Comparison of ENCODE assay signal across 13 cellular contexts in genomic region chr20:40683221-40683893, GRCh38. TPM values are rescaled to one million over a fixed set of nuclear protein-coding genes. Genes with fewer than 3 reads are reported as not detected.
A peak's percentile ranks its signal among the peaks of the same experiment; 100 is the strongest.
DNase-seq lines count a peak whose midpoint lies in the region; ATAC-seq and TF ChIP-seq lines count a peak whose summit lies in the region.
"Had no signal": no experiment of that assay in that cellular context is flagged by ENCODE, and none has a peak within 500 bp of the region (broad histone marks: within the 10 kb centered on the region; RNA-seq: fewer than 3 reads in every experiment).

No MANE protein-coding gene starts in this region.

- no peak overlapping the region for H3K27ac ChIP-seq in HUES6 (ENCODE audit: low read depth, low read length)
- no peak overlapping the region for H3K27ac ChIP-seq in ectodermal cell (ENCODE audit: insufficient read depth, low read depth, low read length, poor library complexity, severe bottlenecking)
- H3K27ac ChIP-seq in right lobe of liver: peak overlapping the region; percentile 61 to 96 (median 90)
- no peak overlapping the region for H3K27ac ChIP-seq in PC-9

- H3K27me3 ChIP-seq in HUES6 (ENCODE audit: control insufficient read depth, insufficient read depth, low read length): peaks cover 100% of the 10 kb centered on the region
- peaks cover 99% of the 10 kb centered on the region for H3K27me3 ChIP-seq in ectodermal cell (ENCODE audit: control insufficient read depth, insufficient read depth, low read length, poor library complexity, severe bottlenecking)
- no peaks in the 10 kb centered on the region for H3K27me3 ChIP-seq in right lobe of liver
- H3K27me3 ChIP-seq in PC-9 (ENCODE audit: insufficient read depth, low read depth): peaks cover 78% of the 10 kb centered on the region
- H3K27me3 ChIP-seq: pancreas had no signal

- H3K9me2 ChIP-seq in PC-9 (ENCODE audit: insufficient read depth): no peaks in the 10 kb centered on the region

- no TSS peak for BruUV-seq in PC-9 (replicated peaks; lab: Mats Ljungman, UMichigan)

- H3K27me3 Mint-ChIP-seq in stimulated activated memory B cell treated with anti-CD40 and anti-IgM and Interleukin-4, amounts not matched to agents 10 μg/mL and 1 μg/mL and 100 μg/mL, for 72 hours: peaks cover 81% of the 10 kb centered on the region

- H3K4me2 ChIP-seq in PC-9: no peak overlapping the region

- H3K4me3 ChIP-seq in HUES6 (ENCODE audit: low read depth, low read length): peak overlapping the region; percentile 58
- peak overlapping the region; percentile 34 for H3K4me3 ChIP-seq in ectodermal cell (ENCODE audit: insufficient read depth, low read depth, low read length)
- H3K4me3 ChIP-seq in right lobe of liver: peak overlapping the region; percentile 26 to 87 (median 46)
- no peak overlapping the region for H3K4me3 ChIP-seq in PC-9

- peaks cover 29% of the 10 kb centered on the region for H3K4me1 ChIP-seq in HUES6 (ENCODE audit: control insufficient read depth, insufficient read depth, low read length)
- peaks cover 16% of the 10 kb centered on the region for H3K4me1 ChIP-seq in ectodermal cell (ENCODE audit: control insufficient read depth, insufficient read depth, low read length)
- peaks cover 0 to 40% (median 19%) of the 10 kb centered on the region in 4 donors for H3K4me1 ChIP-seq in right lobe of liver
- no peaks in the 10 kb centered on the region for H3K4me1 ChIP-seq in PC-9 (replicated peaks; ENCODE audit: insufficient read depth)
- H3K4me1 ChIP-seq: pancreas had no signal

- DNase-seq in right lobe of liver: peak; percentile 54 to 68 (median 62)
- no peak for DNase-seq in PC-9
- DNase-seq: activated B cell treated with CpG ODN at 0.5 μM for 24 hours; effector CD4-positive, alpha-beta T cell; NCI-H774; pancreas had no signal

- TF ChIP-seq CTCF in right lobe of liver (IDR thresholded peaks at IDR 0.05): no peak
- no peak for TF ChIP-seq CTCF in PC-9 (conservative IDR thresholded peaks at IDR 0.05)

- H2AFZ ChIP-seq in PC-9: no peak overlapping the region

- H3K27ac Mint-ChIP-seq in stimulated activated memory B cell treated with anti-CD40 and anti-IgM and Interleukin-4, amounts not matched to agents 10 μg/mL and 1 μg/mL and 100 μg/mL, for 72 hours: no peak overlapping the region
- H3K27ac Mint-ChIP-seq: activated B cell treated with CpG ODN at 0.5 μM for 24 hours; stimulated activated naive CD8-positive, alpha-beta T cell treated with anti-CD3 and anti-CD28 coated beads, Interleukin-15, Interleukin-2, amounts not matched to agents 100 ng/mL and 50 ng/mL, for 24 hours had no signal

- CTCF ChIA-PET in PC-9 (lab: Charles Lee): no interaction called here

- H3K9me3 ChIP-seq in HUES6 (ENCODE audit: control insufficient read depth, insufficient read depth, low read depth, low read length): no peaks in the 10 kb centered on the region
- H3K9me3 ChIP-seq in ectodermal cell (ENCODE audit: control insufficient read depth, low read length): no peaks in the 10 kb centered on the region
- H3K9me3 ChIP-seq in right lobe of liver: no peaks in the 10 kb centered on the region
- no peaks in the 10 kb centered on the region for H3K9me3 ChIP-seq in PC-9 (ENCODE audit: insufficient read depth, low read depth)
- H3K9me3 ChIP-seq: pancreas had no signal

- no peaks in the 10 kb centered on the region for H3K79me2 ChIP-seq in PC-9 (ENCODE audit: low read depth)

- POLR2A ChIA-PET in PC-9 (lab: Charles Lee; ENCODE audit: unreplicated experiment): no interaction called here

- intact Hi-C loops in right lobe of liver (cut with DNase I) (loop anchor here in 1 of 2 donors (10.0 kb wide), 2 partner anchors 129 to 419 kb away; no protein-coding TSS in a partner anchor), PC-9 (cut with micrococcal nuclease; ENCODE audit: unreplicated experiment) (no loop called here)

- ATAC-seq in right lobe of liver: peak; percentile 7 to 26 (median 14)
- peak; percentile 13 for ATAC-seq in stimulated activated memory B cell treated with anti-CD40 and anti-IgM and Interleukin-4, amounts not matched to agents 10 μg/mL and 1 μg/mL and 100 μg/mL, for 72 hours
- no peak for ATAC-seq in GM19351 (IDR thresholded peaks at IDR 0.05; ENCODE audit: unreplicated experiment)
- no peak for ATAC-seq in HG03442 (IDR thresholded peaks at IDR 0.05; ENCODE audit: unreplicated experiment)
- ATAC-seq in GM18511 (IDR thresholded peaks at IDR 0.05; ENCODE audit: unreplicated experiment): no peak

- TF ChIP-seq POLR2A in right lobe of liver (IDR thresholded peaks at IDR 0.05): peak; percentile 14

- H3K4me3 Mint-ChIP-seq in stimulated activated memory B cell treated with anti-CD40 and anti-IgM and Interleukin-4, amounts not matched to agents 10 μg/mL and 1 μg/mL and 100 μg/mL, for 72 hours: no peak overlapping the region
- H3K4me3 Mint-ChIP-seq: activated B cell treated with CpG ODN at 0.5 μM for 24 hours; stimulated activated naive CD8-positive, alpha-beta T cell treated with anti-CD3 and anti-CD28 coated beads, Interleukin-15, Interleukin-2, amounts not matched to agents 100 ng/mL and 50 ng/mL, for 24 hours had no signal

- WGBS in ectodermal cell, 2 experiments: 2% methylated on average over 58 of the region's 58 CpGs
- 0% methylated on average over 3 of the region's 58 CpGs for WGBS in right lobe of liver (ENCODE audit: insufficient coverage, low coverage, low lambda C conversion rate, missing lambda C conversion rate)

- H3K9me3 Mint-ChIP-seq in stimulated activated memory B cell treated with anti-CD40 and anti-IgM and Interleukin-4, amounts not matched to agents 10 μg/mL and 1 μg/mL and 100 μg/mL, for 72 hours: no peaks in the 10 kb centered on the region
- H3K9me3 Mint-ChIP-seq: activated B cell treated with CpG ODN at 0.5 μM for 24 hours; stimulated activated naive CD8-positive, alpha-beta T cell treated with anti-CD3 and anti-CD28 coated beads, Interleukin-15, Interleukin-2, amounts not matched to agents 100 ng/mL and 50 ng/mL, for 24 hours had no signal

- peaks cover 24% of the 10 kb centered on the region for H3K4me1 Mint-ChIP-seq in stimulated activated memory B cell treated with anti-CD40 and anti-IgM and Interleukin-4, amounts not matched to agents 10 μg/mL and 1 μg/mL and 100 μg/mL, for 72 hours

- no peaks in the 10 kb centered on the region for H4K20me1 ChIP-seq in PC-9 (ENCODE audit: insufficient read depth)

- no peaks in the 10 kb centered on the region for H3K36me3 Mint-ChIP-seq in stimulated activated memory B cell treated with anti-CD40 and anti-IgM and Interleukin-4, amounts not matched to agents 10 μg/mL and 1 μg/mL and 100 μg/mL, for 72 hours

- no peak overlapping the region for H3K9ac ChIP-seq in HUES6 (ENCODE audit: low read length)

- H3K36me3 ChIP-seq in HUES6 (ENCODE audit: control insufficient read depth, insufficient read depth, low read length) (no peaks in the 10 kb centered on the region), ectodermal cell (ENCODE audit: control insufficient read depth, insufficient read depth, low read length) (no peaks in the 10 kb centered on the region), right lobe of liver (peaks cover 0 to 5% (median 0%) of the 10 kb centered on the region in 4 donors), PC-9 (ENCODE audit: low read depth) (no peaks in the 10 kb centered on the region)
- H3K36me3 ChIP-seq: pancreas had no signal

- no peaks in the 10 kb centered on the region for H3F3A ChIP-seq in PC-9 (ENCODE audit: insufficient read depth, low read depth)

RNA-seq across cellular contexts. Expression of gene MAFB, which starts 5.7 kb away (rescaled TPM):
- 12.6 TPM for polyA plus RNA-seq in ectodermal cell (2013, experiment 1 of 4)
- polyA plus RNA-seq in ectodermal cell (2013, experiment 2 of 4): 9.3 TPM
- 17.3 TPM for polyA plus RNA-seq in ectodermal cell (2013, experiment 3 of 4)
- 21.2 TPM for polyA plus RNA-seq in ectodermal cell (2013, experiment 4 of 4)
- total RNA-seq in right lobe of liver (10 to 100 TPM; 16.6 to 32.3 (median 22.5) TPM), PC-9 (2021) (not detected in 2 replicates)

Comparison
In these comparisons a context has a peak if more than half of its experiments do, and no peak if none do; other contexts are left out.
1. H3K27ac ChIP-seq: peak in right lobe of liver (3 of 3); none in HUES6 (single experiment), ectodermal cell (single experiment) and PC-9 (single experiment).
2. ATAC-seq: peak in right lobe of liver (4 of 4) and stimulated activated memory B cell treated with anti-CD40 and anti-IgM and Interleukin-4, amounts not matched to agents 10 μg/mL and 1 μg/mL and 100 μg/mL, for 72 hours (single experiment); none in GM19351 (single experiment), HG03442 (single experiment) and GM18511 (single experiment).
3. DNase-seq: peak in right lobe of liver (3 of 3); none in PC-9 (0 of 2).
4. RNA of gene MAFB, which starts 5.7 kb away (total RNA-seq): 16.6 to 32.3 TPM in right lobe of liver; not detected in PC-9; every median in the first group is over 10 times any median in the second.